Comparison of ENCODE assay signal across 17 cellular contexts in genomic region chr3:129530331-129530761, GRCh38.
A peak's percentile ranks its signal among the peaks of the same experiment; 100 is the strongest.
DNase-seq lines count a peak whose midpoint lies in the region.
"Had no signal": no experiment of that assay in that cellular context is flagged by ENCODE, and none has a peak within 500 bp of the region (broad histone marks: within the 10 kb centered on the region; RNA-seq: fewer than 3 reads in every experiment).

No MANE protein-coding gene starts in this region.

- no peaks in the 10 kb centered on the region for H3K9me3 ChIP-seq in HUES48 (ENCODE audit: control insufficient read depth, insufficient read depth, low read length)
- H3K9me3 ChIP-seq: BE2C, heart left ventricle, uterus had no signal

- H3K4me1 ChIP-seq in HUES48 (ENCODE audit: control insufficient read depth, insufficient read depth, low read length), result peaks cover 18% of the 10 kb centered on the region
- H3K4me1 ChIP-seq: BE2C, uterus had no signal

- H3K36me3 ChIP-seq in HUES48 (ENCODE audit: control insufficient read depth, insufficient read depth, low read length), result no peaks in the 10 kb centered on the region
- H3K36me3 ChIP-seq: BE2C, heart left ventricle, uterus had no signal

- H3K9ac ChIP-seq in HUES48 (ENCODE audit: low read depth, low read length), result no peak overlapping the region

- H3K27me3 ChIP-seq in HUES48 (ENCODE audit: control insufficient read depth, insufficient read depth, low read length), result no peaks in the 10 kb centered on the region
- H3K27me3 ChIP-seq: BE2C, heart left ventricle, uterus had no signal

- peak overlapping the region; percentile 46 for H3K27ac ChIP-seq in HUES48 (ENCODE audit: low read depth, low read length)
- H3K27ac ChIP-seq: heart left ventricle, uterus had no signal

- DNase-seq in AG08395 (ENCODE audit: low spot score) (peak; percentile 71), ecto neural progenitor cell (ENCODE audit: low spot score) (peak; percentile 61), kidney tubule cell (ENCODE audit: low spot score) (peak; percentile 61), C1 segment of cervical spinal cord (lab: John Stamatoyannopoulos, UW) (no peak), NCI-H2171 treated with DMSO at 0.1 percent for 48 hours (lab: John Stamatoyannopoulos, UW) (no peak), NCI-H1417 (lab: John Stamatoyannopoulos, UW) (no peak), OCI-M1 (lab: John Stamatoyannopoulos, UW) (no peak)
- DNase-seq: activated naive CD8-positive, alpha-beta T cell treated with anti-CD3 and anti-CD28 coated beads, Interleukin-2, amount 10 ng/mL, durations not matched to agents 7 days and 5 days; BE2C; effector CD4-positive, alpha-beta T cell; heart left ventricle; midbrain; NCI-H187 treated with DMSO at 0.1 percent for 48 hours; stimulated activated CD4-positive, alpha-beta T cell treated with anti-CD3 and anti-CD28 coated beads, Interleukin-2, amount 100 ng/mL, for 48 hours; uterus had no signal

- no peak overlapping the region for H3K4me3 ChIP-seq in HUES48 (ENCODE audit: low read depth, low read length)
- H3K4me3 ChIP-seq: heart left ventricle, K562, uterus had no signal

Comparison
In these comparisons a context has a peak if more than half of its experiments do, and no peak if none do; other contexts are left out.
1. DNase-seq: peak in AG08395 (single experiment), ecto neural progenitor cell (single experiment) and kidney tubule cell (single experiment); none in C1 segment of cervical spinal cord (0 of 14), NCI-H2171 treated with DMSO at 0.1 percent for 48 hours (single experiment), NCI-H1417 (0 of 3) and OCI-M1 (single experiment).